Comparison of ENCODE assay signal across 1 cellular context in genomic region chr17:48954300-48954755, GRCh38.
TF ChIP-seq lines count a peak whose summit lies in the region.

No MANE protein-coding gene starts in this region.

TF ChIP-seq in HepG2, 621 proteins besides CTCF, POLR2A, EP300 and RAD21 (continued from another document and continues in another):
- TF ChIP-seq TGIF2 (CRISPR knock-in tag; IDR thresholded peaks at IDR 0.05) (no peak), ATF6 (CRISPR knock-in tag; conservative IDR thresholded peaks at IDR 0.05) (no peak), ZFP36L1 (CRISPR knock-in tag; IDR thresholded peaks at IDR 0.05) (peak; percentile 68; the same call in 1 of the 2 replicates), ETS1 (CRISPR knock-in tag; IDR thresholded peaks at IDR 0.05) (no peak), RFXANK (CRISPR knock-in tag; IDR thresholded peaks at IDR 0.05) (no peak), GMEB1 (CRISPR knock-in tag; IDR thresholded peaks at IDR 0.05; ENCODE audit: borderline replicate concordance) (peak; percentile 40; the same call in 1 of the 2 replicates), NR1H2 (CRISPR knock-in tag; IDR thresholded peaks at IDR 0.05; ENCODE audit: borderline replicate concordance, low read depth) (no peak), ZNF644 (CRISPR knock-in tag; IDR thresholded peaks at IDR 0.05; ENCODE audit: low read depth) (no peak), ZNF510 (CRISPR knock-in tag; IDR thresholded peaks at IDR 0.05; ENCODE audit: low read depth) (no peak), ZFP82 (CRISPR knock-in tag; IDR thresholded peaks at IDR 0.05; ENCODE audit: borderline replicate concordance) (no peak), ATAD3A (CRISPR knock-in tag; IDR thresholded peaks at IDR 0.05) (no peak), ZSCAN12 (CRISPR knock-in tag; IDR thresholded peaks at IDR 0.05) (no peak), ZBTB20 (CRISPR knock-in tag; IDR thresholded peaks at IDR 0.05; ENCODE audit: borderline replicate concordance, low read depth) (no peak), SP1 (IDR thresholded peaks at IDR 0.05) (no peak), SP1 (CRISPR knock-in tag; IDR thresholded peaks at IDR 0.05) (no peak), BRD4 (CRISPR knock-in tag; IDR thresholded peaks at IDR 0.05) (no peak; the same call in 1 of the 2 replicates), TBX3 (IDR thresholded peaks at IDR 0.05; ENCODE audit: borderline replicate concordance) (no peak), PHB2 (IDR thresholded peaks at IDR 0.05; ENCODE audit: partially characterized antibody) (no peak), THAP8 (CRISPR knock-in tag; IDR thresholded peaks at IDR 0.05; ENCODE audit: borderline replicate concordance) (no peak), LCORL (IDR thresholded peaks at IDR 0.05) (no peak), LCORL (CRISPR knock-in tag; IDR thresholded peaks at IDR 0.05) (peak; percentile 43; the same call in 1 of the 2 replicates), THAP7 (CRISPR knock-in tag; IDR thresholded peaks at IDR 0.05) (no peak), ZNF407 (CRISPR knock-in tag; IDR thresholded peaks at IDR 0.05; ENCODE audit: not compliant biosample characterization) (peak; percentile 55), PRDM15 (CRISPR knock-in tag; IDR thresholded peaks at IDR 0.05) (no peak), ZBTB4 (CRISPR knock-in tag; IDR thresholded peaks at IDR 0.05; ENCODE audit: borderline replicate concordance) (no peak), HMG20B (CRISPR knock-in tag; conservative IDR thresholded peaks at IDR 0.05) (no peak), MYC (CRISPR knock-in tag; IDR thresholded peaks at IDR 0.05; ENCODE audit: borderline replicate concordance) (no peak; the same call in 1 of the 2 replicates), SOX5 (CRISPR knock-in tag; IDR thresholded peaks at IDR 0.05; ENCODE audit: borderline replicate concordance) (no peak), ZNF740 (CRISPR knock-in tag; IDR thresholded peaks at IDR 0.05) (no peak), ZNF101 (CRISPR knock-in tag; IDR thresholded peaks at IDR 0.05; ENCODE audit: borderline replicate concordance, low read depth) (no peak), ZNF607 (CRISPR knock-in tag; IDR thresholded peaks at IDR 0.05; ENCODE audit: borderline replicate concordance) (no peak), NFE2 (CRISPR knock-in tag; IDR thresholded peaks at IDR 0.05) (no peak), ETV5 (CRISPR knock-in tag; IDR thresholded peaks at IDR 0.05; ENCODE audit: borderline replicate concordance) (peak; percentile 61; the same call in 1 of the 2 replicates), EED (CRISPR knock-in tag; IDR thresholded peaks at IDR 0.05) (no peak), ESRRA (CRISPR knock-in tag; IDR thresholded peaks at IDR 0.05; ENCODE audit: low read depth) (no peak), ZNF224 (CRISPR knock-in tag; IDR thresholded peaks at IDR 0.05) (no peak), NBN (conservative IDR thresholded peaks at IDR 0.05) (no peak), KLF12 (CRISPR knock-in tag; IDR thresholded peaks at IDR 0.05; ENCODE audit: borderline replicate concordance) (0 out of 2 replicates have a peak, but pooled peaks have one; percentile 43), CC2D1A (CRISPR knock-in tag; IDR thresholded peaks at IDR 0.05) (peak; percentile 81; the same call in 1 of the 2 replicates), ZNF619 (CRISPR knock-in tag; IDR thresholded peaks at IDR 0.05) (no peak), ZNF3 (CRISPR knock-in tag; IDR thresholded peaks at IDR 0.05) (0 out of 2 replicates have a peak, but pooled peaks have one; percentile 41)
